Comparison of ENCODE assay signal across 19 cellular contexts in genomic region chr4:165656399-165656798, GRCh38.
DNase-seq lines count a peak whose midpoint lies in the region; ATAC-seq and TF ChIP-seq lines count a peak whose summit lies in the region.
"Had no signal": no experiment of that assay in that cellular context is flagged by ENCODE, and none has a peak within 500 bp of the region (broad histone marks: within the 10 kb centered on the region; RNA-seq: fewer than 3 reads in every experiment).

No MANE protein-coding gene starts in this region.

- peaks cover 31% of the 10 kb centered on the region for H3K4me1 Mint-ChIP-seq in GM23338
- H3K4me1 Mint-ChIP-seq in activated T-helper 17 cell treated with anti-CD3 and anti-CD28 coated beads, Interleukin-2, amount 50 U/mL, for 72 hours, result no peaks in the 10 kb centered on the region
- H3K4me1 Mint-ChIP-seq: B cell, IgD-negative memory B cell had no signal

- no peak for TF ChIP-seq CTCF in GM23338 (conservative IDR thresholded peaks at IDR 0.05; ENCODE audit: low read depth in 2 of 2)
- no peak for TF ChIP-seq CTCF in smooth muscle cell (IDR thresholded peaks at IDR 0.05; ENCODE audit: borderline replicate concordance, insufficient read depth, poor library complexity, severe bottlenecking)

- H3K9me3 ChIP-seq in HUES64 (ENCODE audit: insufficient read depth, low read depth, low read length) (no peaks in the 10 kb centered on the region), ectodermal cell (ENCODE audit: control insufficient read depth, low read length) (no peaks in the 10 kb centered on the region), iPS-20b (ENCODE audit: insufficient read depth, low read depth, low read length) (no peaks in the 10 kb centered on the region), smooth muscle cell (replicated peaks; ENCODE audit: low read depth) (no peaks in the 10 kb centered on the region)

- H3K4me1 ChIP-seq in GM23338 (ENCODE audit: insufficient read depth) (peaks cover 26% of the 10 kb centered on the region), HUES64 (ENCODE audit: insufficient read depth, low read length) (peaks cover 34% of the 10 kb centered on the region), ectodermal cell (ENCODE audit: control insufficient read depth, insufficient read depth, low read length) (peaks cover 10% of the 10 kb centered on the region), iPS-20b (ENCODE audit: insufficient read depth, low read length) (peaks cover 13% of the 10 kb centered on the region; the same call in 1 of the 2 replicates), smooth muscle cell (ENCODE audit: low read depth) (peaks cover 20% of the 10 kb centered on the region)

- peak overlapping the region; percentile 9; the same call in 1 of the 3 replicates for H3K4me3 Mint-ChIP-seq in GM23338
- no peak overlapping the region for H3K4me3 Mint-ChIP-seq in activated T-helper 17 cell treated with anti-CD3 and anti-CD28 coated beads, Interleukin-2, amount 50 U/mL, for 72 hours
- H3K4me3 Mint-ChIP-seq: B cell; CD4-positive, alpha-beta T cell; HFFc6; IgD-negative memory B cell had no signal

- H3F3A ChIP-seq in GM23338 (replicated peaks; ENCODE audit: low read depth) (no peaks in the 10 kb centered on the region), smooth muscle cell (ENCODE audit: low read depth) (no peaks in the 10 kb centered on the region)

- H4K20me1 ChIP-seq in GM23338 (replicated peaks; ENCODE audit: insufficient read depth) (no peaks in the 10 kb centered on the region), smooth muscle cell (ENCODE audit: low read depth) (no peaks in the 10 kb centered on the region)

- H3K9ac ChIP-seq in HUES64 (ENCODE audit: low read depth, low read length) (0 out of 2 replicates have a peak overlapping the region, but pooled peaks have one; percentile 29), iPS-20b (ENCODE audit: low read depth, low read length) (peak overlapping the region; percentile 2; the same call in 1 of the 2 replicates), smooth muscle cell (ENCODE audit: low read depth) (no peak overlapping the region)

- WGBS in HUES64, result 17% methylated on average over 1 of the region's 1 CpG
- WGBS in ectodermal cell, 2 experiments, result 13% methylated on average over 1 of the region's 1 CpG; no CpG with 5 or more reads in 1 of the 2 experiments
- 66% methylated on average over 1 of the region's 1 CpG for WGBS in smooth muscle cell (ENCODE audit: low lambda C conversion rate)

- H3K27me3 ChIP-seq in GM23338 (ENCODE audit: insufficient read depth) (no peaks in the 10 kb centered on the region), HUES64 (ENCODE audit: insufficient read depth, low read length) (no peaks in the 10 kb centered on the region), ectodermal cell (ENCODE audit: control insufficient read depth, insufficient read depth, low read length, poor library complexity, severe bottlenecking) (no peaks in the 10 kb centered on the region), iPS-20b (ENCODE audit: insufficient read depth, low read length) (no peaks in the 10 kb centered on the region), smooth muscle cell (ENCODE audit: low read depth) (no peaks in the 10 kb centered on the region)

- DNase-seq in GM23338 (ENCODE audit: low spot score) (no peak), smooth muscle cell (lab: John Stamatoyannopoulos, UW; ENCODE audit: unreplicated experiment) (no peak)
- DNase-seq: C1 segment of cervical spinal cord; Calu3; CD4-positive, alpha-beta T cell; DMS79; GOT3; HCEC 1CT; HFFc6 had no signal

- peaks cover 4% of the 10 kb centered on the region; the same call in 1 of the 3 replicates for H3K9me3 Mint-ChIP-seq in GM23338
- H3K9me3 Mint-ChIP-seq in activated T-helper 17 cell treated with anti-CD3 and anti-CD28 coated beads, Interleukin-2, amount 50 U/mL, for 72 hours, result no peaks in the 10 kb centered on the region

- H2AFZ ChIP-seq in GM23338, result no peak overlapping the region
- no peak overlapping the region for H2AFZ ChIP-seq in smooth muscle cell (ENCODE audit: low read depth)

- H3K27ac ChIP-seq in GM23338 (ENCODE audit: low read depth), result peak overlapping the region; percentile 22; the same call in 1 of the 2 replicates
- H3K27ac ChIP-seq in HUES64 (ENCODE audit: low read depth, low read length), result peak overlapping the region; percentile 78
- peak overlapping the region; percentile 65 for H3K27ac ChIP-seq in ectodermal cell (ENCODE audit: insufficient read depth, low read depth, low read length, poor library complexity, severe bottlenecking)
- H3K27ac ChIP-seq in iPS-20b (ENCODE audit: low read length), result no peak overlapping the region
- no peak overlapping the region for H3K27ac ChIP-seq in smooth muscle cell (ENCODE audit: low read depth)
- H3K27ac ChIP-seq: HL-60 had no signal

- peaks cover 2% of the 10 kb centered on the region for H3K27me3 Mint-ChIP-seq in GM23338 (ENCODE audit: insufficient read depth, low read depth, poor library complexity)
- H3K27me3 Mint-ChIP-seq in activated T-helper 17 cell treated with anti-CD3 and anti-CD28 coated beads, Interleukin-2, amount 50 U/mL, for 72 hours, result no peaks in the 10 kb centered on the region
- H3K27me3 Mint-ChIP-seq: B cell; CD4-positive, alpha-beta T cell; IgD-negative memory B cell had no signal

- H3K4me3 ChIP-seq in GM23338, result peak overlapping the region; percentile 24
- H3K4me3 ChIP-seq in HUES64 (ENCODE audit: low read length), result no peak overlapping the region
- no peak overlapping the region for H3K4me3 ChIP-seq in ectodermal cell (ENCODE audit: insufficient read depth, low read depth, low read length)
- no peak overlapping the region; the same call in 1 of the 2 replicates for H3K4me3 ChIP-seq in iPS-20b (ENCODE audit: low read length)
- no peak overlapping the region for H3K4me3 ChIP-seq in smooth muscle cell
- H3K4me3 ChIP-seq: GM12878 had no signal

- ATAC-seq in GM23338 (peak; percentile 51), HG03097 (IDR thresholded peaks at IDR 0.05; ENCODE audit: low FRiP score, unreplicated experiment) (no peak), HG03469 (IDR thresholded peaks at IDR 0.05; ENCODE audit: unreplicated experiment) (no peak)
- no peak for ATAC-seq in activated T-helper 17 cell treated with anti-CD3 and anti-CD28 coated beads, Interleukin-2, amount 50 U/mL, for 72 hours (replicated peaks)
- ATAC-seq: GM12878 had no signal

- H3K36me3 ChIP-seq in GM23338 (ENCODE audit: insufficient read depth) (no peaks in the 10 kb centered on the region), HUES64 (ENCODE audit: insufficient read depth, low read length) (no peaks in the 10 kb centered on the region), ectodermal cell (ENCODE audit: control insufficient read depth, insufficient read depth, low read length) (no peaks in the 10 kb centered on the region), iPS-20b (ENCODE audit: insufficient read depth, low read depth, low read length) (no peaks in the 10 kb centered on the region), smooth muscle cell (ENCODE audit: low read depth) (no peaks in the 10 kb centered on the region)

- peak overlapping the region; percentile 70; the same call in 1 of the 2 replicates for H3K27ac Mint-ChIP-seq in GM23338
- no peak overlapping the region for H3K27ac Mint-ChIP-seq in activated T-helper 17 cell treated with anti-CD3 and anti-CD28 coated beads, Interleukin-2, amount 50 U/mL, for 72 hours
- H3K27ac Mint-ChIP-seq: B cell; CD4-positive, alpha-beta T cell; HFFc6; IgD-negative memory B cell had no signal

- H3K9me2 ChIP-seq in GM23338 (ENCODE audit: insufficient read depth), result no peaks in the 10 kb centered on the region

- no peaks in the 10 kb centered on the region for H3K79me2 ChIP-seq in GM23338 (replicated peaks; ENCODE audit: insufficient read depth)
- H3K79me2 ChIP-seq in smooth muscle cell (ENCODE audit: low read depth), result no peaks in the 10 kb centered on the region

- H3K4me2 ChIP-seq in GM23338, result peak overlapping the region; percentile 62; the same call in 1 of the 2 replicates
- no peak overlapping the region for H3K4me2 ChIP-seq in smooth muscle cell

- H3K36me3 Mint-ChIP-seq in GM23338 (ENCODE audit: low read depth), result peaks cover 7% of the 10 kb centered on the region; the same call in 1 of the 3 replicates
- H3K36me3 Mint-ChIP-seq in activated T-helper 17 cell treated with anti-CD3 and anti-CD28 coated beads, Interleukin-2, amount 50 U/mL, for 72 hours (ENCODE audit: low read depth), result no peaks in the 10 kb centered on the region
- H3K36me3 Mint-ChIP-seq: IgD-negative memory B cell had no signal

TF ChIP-seq in GM23338, 12 proteins besides CTCF, POLR2A, EP300 and RAD21 (continues in another document):
- no peak for TF ChIP-seq POLR2AphosphoS5 (IDR thresholded peaks at IDR 0.05; ENCODE audit: low read depth)
- no peak for TF ChIP-seq EZH2 (IDR thresholded peaks at IDR 0.05; ENCODE audit: low read depth, unreplicated experiment)
- no peak for TF ChIP-seq ZNF331 (CRISPR knock-in tag; IDR thresholded peaks at IDR 0.05; ENCODE audit: low read depth)
- TF ChIP-seq, protein P1, sequence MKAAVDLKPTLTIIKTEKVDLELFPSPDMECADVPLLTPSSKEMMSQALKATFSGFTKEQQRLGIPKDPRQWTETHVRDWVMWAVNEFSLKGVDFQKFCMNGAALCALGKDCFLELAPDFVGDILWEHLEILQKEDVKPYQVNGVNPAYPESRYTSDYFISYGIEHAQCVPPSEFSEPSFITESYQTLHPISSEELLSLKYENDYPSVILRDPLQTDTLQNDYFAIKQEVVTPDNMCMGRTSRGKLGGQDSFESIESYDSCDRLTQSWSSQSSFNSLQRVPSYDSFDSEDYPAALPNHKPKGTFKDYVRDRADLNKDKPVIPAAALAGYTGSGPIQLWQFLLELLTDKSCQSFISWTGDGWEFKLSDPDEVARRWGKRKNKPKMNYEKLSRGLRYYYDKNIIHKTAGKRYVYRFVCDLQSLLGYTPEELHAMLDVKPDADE (IDR thresholded peaks at IDR 0.05), result no peak
- TF ChIP-seq ZNF114 (CRISPR knock-in tag; IDR thresholded peaks at IDR 0.05), result no peak

Comparison
In these comparisons a context has a peak if more than half of its experiments do, and no peak if none do; other contexts are left out.
1. H3K27ac ChIP-seq: peak in GM23338 (single experiment), HUES64 (single experiment) and ectodermal cell (single experiment); none in iPS-20b (single experiment) and smooth muscle cell (single experiment).